ENCODE assay signal across 15 cellular contexts in genomic region chr21:38959686-38960049, GRCh38.
DNase-seq lines count a peak whose midpoint lies in the region; ATAC-seq, FAIRE-seq and TF ChIP-seq lines count a peak whose summit lies in the region.
"Had no signal": no experiment of that assay in that cellular context is flagged by ENCODE, and none has a peak within 500 bp of the region (broad histone marks: within the 10 kb centered on the region; RNA-seq: fewer than 3 reads in every experiment).

No MANE protein-coding gene starts in this region.

- H3K4me1 Mint-ChIP-seq in activated T-helper 1 cell treated with anti-CD3 and anti-CD28 coated beads, Interleukin-12 subunit alpha, Interleukin-12 subunit beta, Interleukin-2, Interleukin-4 antibody, amounts not matched to agents 30 ng/mL and 10 ng/mL and 1 ng/mL, durations not matched to agents 14 hours and 24 hours and 36 hours (ENCODE audit: low read depth), result peaks cover 23% of the 10 kb centered on the region
- H3K4me1 Mint-ChIP-seq: CD4-positive, alpha-beta memory T cell had no signal

- H3K9me3 ChIP-seq in kidney (ENCODE audit: control insufficient read depth in 1 of 2, low read length in 2 of 2), result no peaks in the 10 kb centered on the region
- no peaks in the 10 kb centered on the region for H3K9me3 ChIP-seq in skeletal muscle tissue (ENCODE audit: control insufficient read depth in 3 of 3, low read length in 3 of 3)

- no peak for FAIRE-seq in kidney (lab: Jason Lieb, UNC)
- FAIRE-seq: H54 had no signal

- TF ChIP-seq CTCF in kidney (IDR thresholded peaks at IDR 0.05; ENCODE audit: borderline replicate concordance, extremely low read depth, insufficient read depth) (no peak), GM10266 (IDR thresholded peaks at IDR 0.05; ENCODE audit: control insufficient read depth, insufficient read depth, low read depth, missing control alignments) (no peak)

- no peak for ATAC-seq in HG02938 (IDR thresholded peaks at IDR 0.05; ENCODE audit: unreplicated experiment)

- H3K9ac ChIP-seq in kidney (ENCODE audit: low read length in 2 of 2) (peak overlapping the region in 1 of 2 donors; percentile 37), skeletal muscle tissue (ENCODE audit: low read depth in 1 of 3, low read length in 3 of 3) (no peak overlapping the region)

- H3K4me3 ChIP-seq in kidney (ENCODE audit: low read length in 2 of 2) (no peak overlapping the region), skeletal muscle tissue (ENCODE audit: low read length in 3 of 3) (no peak overlapping the region)

- H3K27me3 Mint-ChIP-seq in activated T-helper 1 cell treated with anti-CD3 and anti-CD28 coated beads, Interleukin-12 subunit alpha, Interleukin-12 subunit beta, Interleukin-2, Interleukin-4 antibody, amounts not matched to agents 30 ng/mL and 10 ng/mL and 1 ng/mL, durations not matched to agents 14 hours and 24 hours and 36 hours (ENCODE audit: insufficient read depth), result no peaks in the 10 kb centered on the region

- H3K36me3 ChIP-seq in kidney (ENCODE audit: control insufficient read depth in 1 of 2, insufficient read depth in 2 of 2, low read length in 2 of 2) (no peaks in the 10 kb centered on the region), skeletal muscle tissue (ENCODE audit: control insufficient read depth in 3 of 3, insufficient read depth in 3 of 3, low read length in 3 of 3) (no peaks in the 10 kb centered on the region)

- H3K4me1 ChIP-seq in kidney (ENCODE audit: control insufficient read depth in 1 of 2, insufficient read depth in 1 of 2, low read depth in 1 of 2, low read length in 2 of 2) (peaks cover 18 to 27% of the 10 kb centered on the region in 2 donors), skeletal muscle tissue (ENCODE audit: control insufficient read depth in 3 of 3, insufficient read depth in 3 of 3, low read length in 3 of 3) (peaks cover 2 to 13% (median 6%) of the 10 kb centered on the region in 3 donors)

- DNase-seq in HT-29 (ENCODE audit: low spot score) (peak; percentile 19), kidney (no peak), COLO829 (ENCODE audit: low spot score) (no peak), GM10266 (ENCODE audit: extremely low spot score) (no peak), NCI-H2029 treated with DMSO at 0.1 percent for 48 hours (lab: John Stamatoyannopoulos, UW) (no peak)
- no peak for DNase-seq in activated T-helper 1 cell treated with anti-CD3 and anti-CD28 coated beads, Interleukin-12 subunit alpha, Interleukin-12 subunit beta, Interleukin-2, Interleukin-4 antibody, amounts not matched to agents 30 ng/mL and 10 ng/mL and 1 ng/mL, durations not matched to agents 14 hours and 24 hours and 36 hours (ENCODE audit: low spot score)
- DNase-seq: activated CD4-positive, alpha-beta T cell treated with anti-CD3 and anti-CD28 coated beads for 1 hour; activated effector memory CD4-positive, alpha-beta T cell treated with Interleukin-2 at 50 U/mL for 16 hours; CD4-positive, alpha-beta memory T cell; NCI-H2171 treated with DMSO at 0.1 percent for 48 hours; SW 1271 had no signal

- H3K36me3 Mint-ChIP-seq in activated T-helper 1 cell treated with anti-CD3 and anti-CD28 coated beads, Interleukin-12 subunit alpha, Interleukin-12 subunit beta, Interleukin-2, Interleukin-4 antibody, amounts not matched to agents 30 ng/mL and 10 ng/mL and 1 ng/mL, durations not matched to agents 14 hours and 24 hours and 36 hours (ENCODE audit: low read depth), result peaks cover 10% of the 10 kb centered on the region
- H3K36me3 Mint-ChIP-seq: brain; CD4-positive, alpha-beta memory T cell had no signal

- no peak overlapping the region for H3K4me3 Mint-ChIP-seq in activated T-helper 1 cell treated with anti-CD3 and anti-CD28 coated beads, Interleukin-12 subunit alpha, Interleukin-12 subunit beta, Interleukin-2, Interleukin-4 antibody, amounts not matched to agents 30 ng/mL and 10 ng/mL and 1 ng/mL, durations not matched to agents 14 hours and 24 hours and 36 hours
- H3K4me3 Mint-ChIP-seq: brain; CD4-positive, alpha-beta memory T cell had no signal

- intact Hi-C loops in activated T-helper 1 cell treated with anti-CD3 and anti-CD28 coated beads, Interleukin-12 subunit alpha, Interleukin-12 subunit beta, Interleukin-2, Interleukin-4 antibody, amounts not matched to agents 30 ng/mL and 10 ng/mL and 1 ng/mL, durations not matched to agents 14 hours and 24 hours and 36 hours (cut with micrococcal nuclease), result loop anchor here (1.0 kb wide), 1 partner anchor 20 kb away; no protein-coding TSS in a partner anchor
- intact Hi-C loops in kidney (cut with DNase I), result no loop called here

- peak overlapping the region; percentile 65 for H3K27ac Mint-ChIP-seq in activated T-helper 1 cell treated with anti-CD3 and anti-CD28 coated beads, Interleukin-12 subunit alpha, Interleukin-12 subunit beta, Interleukin-2, Interleukin-4 antibody, amounts not matched to agents 30 ng/mL and 10 ng/mL and 1 ng/mL, durations not matched to agents 14 hours and 24 hours and 36 hours

- no peaks in the 10 kb centered on the region for H3K27me3 ChIP-seq in skeletal muscle tissue (ENCODE audit: control insufficient read depth in 3 of 3, insufficient read depth in 3 of 3, low read length in 3 of 3)

- peak overlapping the region; percentile 88 to 92 for H3K27ac ChIP-seq in kidney (ENCODE audit: low read depth in 2 of 2, low read length in 2 of 2)
- H3K27ac ChIP-seq in skeletal muscle tissue (ENCODE audit: low read depth, low read length), result peak overlapping the region; percentile 70

- H3K9me3 Mint-ChIP-seq in activated T-helper 1 cell treated with anti-CD3 and anti-CD28 coated beads, Interleukin-12 subunit alpha, Interleukin-12 subunit beta, Interleukin-2, Interleukin-4 antibody, amounts not matched to agents 30 ng/mL and 10 ng/mL and 1 ng/mL, durations not matched to agents 14 hours and 24 hours and 36 hours, result peaks cover 17% of the 10 kb centered on the region
